ENCODE assay signal across 8 cellular contexts in genomic region chr2:27428978-27429541, GRCh38.
DNase-seq lines count a peak whose midpoint lies in the region; ATAC-seq and TF ChIP-seq lines count a peak whose summit lies in the region.

No MANE protein-coding gene starts in this region.

- peak; percentile 60 for TF ChIP-seq POLR2A in GM15510 (IDR thresholded peaks at IDR 0.05; ENCODE audit: borderline replicate concordance, extremely low read depth, insufficient read length)

- peak; percentile 1 for TF ChIP-seq CTCF in choroid plexus epithelial cell (conservative IDR thresholded peaks at IDR 0.05; ENCODE audit: low read depth, low read length)

- DNase-seq in 8988T (peak; percentile 75), NCI-H2171 (lab: John Stamatoyannopoulos, UW) (peak; percentile 60), choroid plexus epithelial cell (ENCODE audit: low read depth) (peak; percentile 84)
- DNase-seq in activated CD4-positive, CD25-positive, alpha-beta regulatory T cell treated with anti-CD3 and anti-CD28 coated beads, Interleukin-2, amount 50 U/mL, for 16 hours (ENCODE audit: low read depth, low spot score): peak; percentile 44
- peak; percentile 18 to 28 for DNase-seq in stimulated activated CD4-positive, alpha-beta T cell treated with anti-CD3 and anti-CD28 coated beads, Interleukin-1b, Interleukin-23, amount 100 ng/mL, for 1 hour (ENCODE audit: low read depth in 2 of 2)

- peak overlapping the region; percentile 92 for H3K4me3 ChIP-seq in choroid plexus epithelial cell (ENCODE audit: low read depth, low read length)

- H3K27ac ChIP-seq in layer of hippocampus (ENCODE audit: low read depth, low read length): peak overlapping the region; percentile 94

- no peaks in the 10 kb centered on the region for H3K27me3 ChIP-seq in layer of hippocampus (ENCODE audit: control insufficient read depth, insufficient read depth, low read length)

- ATAC-seq in HG02870 (IDR thresholded peaks at IDR 0.05; ENCODE audit: unreplicated experiment): peak; percentile 61

Comparison
In these comparisons a context has a peak if more than half of its experiments do, and no peak if none do; other contexts are left out.
1. Peak in every context shown above with its lines: DNase-seq, ATAC-seq, H3K4me3 ChIP-seq and H3K27ac ChIP-seq.
2. DNase-seq: peak in every context shown above with its lines; median percentile 84 in choroid plexus epithelial cell; 75 in 8988T; 60 in NCI-H2171; 44 in activated CD4-positive, CD25-positive, alpha-beta regulatory T cell treated with anti-CD3 and anti-CD28 coated beads, Interleukin-2, amount 50 U/mL, for 16 hours; 23 in stimulated activated CD4-positive, alpha-beta T cell treated with anti-CD3 and anti-CD28 coated beads, Interleukin-1b, Interleukin-23, amount 100 ng/mL, for 1 hour.